8 cellular contexts compared by ENCODE assay signal in genomic region chr19:1113278-1113985, GRCh38. TPM values are rescaled to one million over a fixed set of nuclear protein-coding genes. Genes with fewer than 3 reads are reported as not detected.
A peak's percentile ranks its signal among the peaks of the same experiment; 100 is the strongest.
DNase-seq lines count a peak whose midpoint lies in the region; ATAC-seq and TF ChIP-seq lines count a peak whose summit lies in the region.

No MANE protein-coding gene starts in this region.

- H3K4me3 ChIP-seq in ovary, result no peak overlapping the region

- no peak for TF ChIP-seq EP300 in ovary (IDR thresholded peaks at IDR 0.05)

- no peaks in the 10 kb centered on the region for H3K27me3 ChIP-seq in ovary

- intact Hi-C loops in ovary (cut with DNase I), result loop anchor here (5.0 kb wide), 1 partner anchor 79 kb away; no protein-coding TSS in a partner anchor

- H3K9me3 ChIP-seq in ovary, result no peaks in the 10 kb centered on the region

- no peaks in the 10 kb centered on the region for H3K9me3 Mint-ChIP-seq in activated naive CD4-positive, alpha-beta T cell treated with anti-CD3 and anti-CD28 coated beads, Interleukin-2, amount 50 U/mL, for 72 hours

- no peaks in the 10 kb centered on the region for H3K36me3 ChIP-seq in ovary

- WGBS in ovary, 3 donors, result 14 to 20% (median 18%) methylated on average over 30 to 34 of the region's 34 CpGs

- H3K27ac ChIP-seq in ovary (peak overlapping the region; percentile 77 to 90), temporal lobe (ENCODE audit: low read depth, low read length) (peak overlapping the region; percentile 95)

- in situ Hi-C loops in GM13977 (cut with MboI; ENCODE audit: low pct_unique_long_range_greater_than_20kb, low sequenced_read_pairs, unreplicated experiment), result loop anchor here (10.0 kb wide), 1 partner anchor 81 kb away; no protein-coding TSS in a partner anchor

- peak; percentile 88 for TF ChIP-seq CTCF in GM13977 (IDR thresholded peaks at IDR 0.05; ENCODE audit: extremely low read depth, insufficient read depth, missing control alignments)
- TF ChIP-seq CTCF in ovary (IDR thresholded peaks at IDR 0.05), result peak; percentile 94 to 95 (median 95)

- H3K4me1 ChIP-seq in ovary (ENCODE audit: insufficient read depth), result peaks cover 15% of the 10 kb centered on the region

- H3K27ac Mint-ChIP-seq in activated naive CD4-positive, alpha-beta T cell treated with anti-CD3 and anti-CD28 coated beads, Interleukin-2, amount 50 U/mL, for 72 hours, result peak overlapping the region; percentile 32 to 44

- TF ChIP-seq POLR2A in ovary (IDR thresholded peaks at IDR 0.05), result no peak

- ATAC-seq in activated naive CD4-positive, alpha-beta T cell treated with anti-CD3 and anti-CD28 coated beads, Interleukin-2, amount 50 U/mL, for 72 hours, result peak; percentile 56 to 70
- ATAC-seq in HG03378 (IDR thresholded peaks at IDR 0.05; ENCODE audit: unreplicated experiment), result no peak

- peaks cover 0 to 4% of the 10 kb centered on the region in 2 donors for H3K36me3 Mint-ChIP-seq in activated naive CD4-positive, alpha-beta T cell treated with anti-CD3 and anti-CD28 coated beads, Interleukin-2, amount 50 U/mL, for 72 hours

- DNase-seq in GM13977 (ENCODE audit: low spot score) (peak; percentile 99), LoVo (ENCODE audit: low spot score) (peak; percentile 58), SK-N-DZ (ENCODE audit: low spot score) (peak; percentile 91), globus pallidus (ENCODE audit: low spot score) (peak; percentile 93), ovary (peak; percentile 97 to 98 (median 98))
- DNase-seq in activated naive CD4-positive, alpha-beta T cell treated with anti-CD3 and anti-CD28 coated beads, Interleukin-2, amount 50 U/mL, for 72 hours (ENCODE audit: low spot score in 2 of 2), result peak in 1 of 2 donors; percentile 81

RNA-seq across cellular contexts. Expression of gene GPX4, which starts 9.6 kb away (rescaled TPM):
- polyA plus RNA-seq in SK-N-DZ (2014; cell fraction: cytosol; rRNA removed), result 781 and 852 TPM in 2 replicates
- polyA plus RNA-seq in SK-N-DZ (2014; cell fraction: nucleus; rRNA removed), result 522 and 693 TPM in 2 replicates
- total RNA-seq in activated naive CD4-positive, alpha-beta T cell treated with anti-CD3 and anti-CD28 coated beads, Interleukin-2, amount 50 U/mL, for 72 hours, result 100 to 1,000 TPM; 154 to 316 TPM
- total RNA-seq in ovary (100 to 1,000 TPM; 189 to 309 (median 247) TPM), temporal lobe (95.9 TPM)
- 100 to 1,000 TPM; 239 to 450 TPM for polyA plus RNA-seq in ovary

RNA-seq across cellular contexts. Expression of gene POLR2E, which starts 18.3 kb away (rescaled TPM):
- polyA plus RNA-seq in SK-N-DZ (2014; cell fraction: cytosol; rRNA removed), result 240 and 311 TPM in 2 replicates
- 150 and 168 TPM in 2 replicates for polyA plus RNA-seq in SK-N-DZ (2014; cell fraction: nucleus; rRNA removed)
- 100 to 1,000 TPM; 248 to 259 TPM for total RNA-seq in activated naive CD4-positive, alpha-beta T cell treated with anti-CD3 and anti-CD28 coated beads, Interleukin-2, amount 50 U/mL, for 72 hours
- 100 to 1,000 TPM in 5 of 7 donors, 10 to 100 TPM in 2; 88.2 to 157 (median 140) TPM for total RNA-seq in ovary
- 100 to 1,000 TPM in 1 of 2 donors, 10 to 100 TPM in 1; 11.1 to 119 TPM for polyA plus RNA-seq in ovary
- total RNA-seq in temporal lobe, result 31.0 TPM

RNA-seq across cellular contexts. Expression of gene ARHGAP45, which starts 46.5 kb away (rescaled TPM):
- polyA plus RNA-seq in SK-N-DZ (2014; cell fraction: cytosol; rRNA removed), result 3.2 and 6.2 TPM in 2 replicates
- 6.1 and 10.6 TPM in 2 replicates for polyA plus RNA-seq in SK-N-DZ (2014; cell fraction: nucleus; rRNA removed)
- total RNA-seq in activated naive CD4-positive, alpha-beta T cell treated with anti-CD3 and anti-CD28 coated beads, Interleukin-2, amount 50 U/mL, for 72 hours, result 100 to 1,000 TPM; 171 to 174 TPM
- 10 to 100 TPM in 2 of 7 donors, 1 to 10 TPM in 5; 2.7 to 10.6 (median 8.9) TPM for total RNA-seq in ovary
- 1 to 10 TPM; 1.0 to 5.1 TPM for polyA plus RNA-seq in ovary
- total RNA-seq in temporal lobe, result 3.7 TPM

Comparison
In these comparisons a context has a peak if more than half of its experiments do, and no peak if none do; other contexts are left out.
1. RNA of gene ARHGAP45, which starts 46.5 kb away (total RNA-seq): 171 to 174 TPM in activated naive CD4-positive, alpha-beta T cell treated with anti-CD3 and anti-CD28 coated beads, Interleukin-2, amount 50 U/mL, for 72 hours; 2.7 to 10.6 TPM in ovary and 3.7 TPM in temporal lobe (single experiment); every median in the first group is over 10 times any median in the second.